Comparison of ENCODE assay signal across 1 cellular context in the genomic region with DNA sequence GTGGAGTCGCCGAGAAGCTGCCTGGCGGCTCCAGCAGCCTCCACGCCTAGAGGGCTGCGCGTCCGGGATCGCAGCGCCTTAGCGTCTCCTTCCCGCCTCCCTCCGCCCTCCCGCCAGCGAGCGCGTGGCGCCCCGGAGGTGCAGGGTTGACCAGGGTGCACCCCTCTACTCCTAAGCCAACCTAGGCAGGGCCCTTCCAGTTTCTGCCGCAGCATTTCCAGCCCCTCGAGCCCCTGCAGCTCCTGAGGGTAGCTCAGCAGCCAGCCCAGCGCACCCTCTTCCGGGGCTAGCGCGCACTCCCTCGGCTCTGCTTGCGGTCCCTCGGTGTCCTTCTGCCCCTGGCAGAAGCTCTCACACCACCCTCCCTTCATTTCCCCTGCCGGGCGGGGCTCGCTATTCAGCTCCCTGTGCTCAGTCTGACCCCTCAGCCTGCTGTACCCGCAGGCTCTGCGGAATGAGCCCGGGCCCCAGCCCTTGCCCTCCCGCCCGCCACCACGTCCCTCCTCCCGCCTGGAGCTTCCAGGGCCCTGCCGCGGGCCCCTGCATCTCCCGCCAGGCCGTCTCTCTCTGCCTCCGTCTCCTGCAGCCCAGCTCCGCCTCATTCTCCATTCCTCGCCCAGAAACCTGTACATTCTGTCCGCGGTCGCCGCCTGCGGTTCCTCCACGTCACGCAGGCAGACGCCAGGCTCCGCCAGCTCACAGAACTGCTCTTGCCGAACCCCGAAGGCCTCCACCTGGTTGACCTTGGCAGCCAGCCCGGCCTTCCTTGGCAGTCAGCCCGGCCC.
TF ChIP-seq lines count a peak whose summit lies in the region.

No MANE protein-coding gene starts in this region.

TF ChIP-seq in A549, 52 proteins besides CTCF, POLR2A, EP300 and RAD21 (continued from another document):
- TF ChIP-seq, protein P1, sequence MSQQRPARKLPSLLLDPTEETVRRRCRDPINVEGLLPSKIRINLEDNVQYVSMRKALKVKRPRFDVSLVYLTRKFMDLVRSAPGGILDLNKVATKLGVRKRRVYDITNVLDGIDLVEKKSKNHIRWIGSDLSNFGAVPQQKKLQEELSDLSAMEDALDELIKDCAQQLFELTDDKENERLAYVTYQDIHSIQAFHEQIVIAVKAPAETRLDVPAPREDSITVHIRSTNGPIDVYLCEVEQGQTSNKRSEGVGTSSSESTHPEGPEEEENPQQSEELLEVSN (IDR thresholded peaks at IDR 0.05; ENCODE audit: borderline replicate concordance, low read depth) = peak; percentile 95
- no peak for TF ChIP-seq HOXB5 (CRISPR knock-in tag; IDR thresholded peaks at IDR 0.05)
- TF ChIP-seq BCL3 (IDR thresholded peaks at IDR 0.05) = no peak
- TF ChIP-seq, protein P2, sequence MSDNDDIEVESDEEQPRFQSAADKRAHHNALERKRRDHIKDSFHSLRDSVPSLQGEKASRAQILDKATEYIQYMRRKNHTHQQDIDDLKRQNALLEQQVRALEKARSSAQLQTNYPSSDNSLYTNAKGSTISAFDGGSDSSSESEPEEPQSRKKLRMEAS (IDR thresholded peaks at IDR 0.05) = peak; percentile 92
- TF ChIP-seq ZNF302 (CRISPR knock-in tag; IDR thresholded peaks at IDR 0.05) = no peak
- peak; percentile 23 to 40; a peak in 2 of 5 replicates for TF ChIP-seq JUN (IDR thresholded peaks at IDR 0.05)
- no peak for TF ChIP-seq GATA3 (IDR thresholded peaks at IDR 0.05; ENCODE audit: borderline replicate concordance)
- no peak for TF ChIP-seq NPAS2 (CRISPR knock-in tag; IDR thresholded peaks at IDR 0.05; ENCODE audit: borderline replicate concordance)
- TF ChIP-seq ZC3H11A (IDR thresholded peaks at IDR 0.05) = no peak
